25 cellular contexts compared by ENCODE assay signal in the genomic region with DNA sequence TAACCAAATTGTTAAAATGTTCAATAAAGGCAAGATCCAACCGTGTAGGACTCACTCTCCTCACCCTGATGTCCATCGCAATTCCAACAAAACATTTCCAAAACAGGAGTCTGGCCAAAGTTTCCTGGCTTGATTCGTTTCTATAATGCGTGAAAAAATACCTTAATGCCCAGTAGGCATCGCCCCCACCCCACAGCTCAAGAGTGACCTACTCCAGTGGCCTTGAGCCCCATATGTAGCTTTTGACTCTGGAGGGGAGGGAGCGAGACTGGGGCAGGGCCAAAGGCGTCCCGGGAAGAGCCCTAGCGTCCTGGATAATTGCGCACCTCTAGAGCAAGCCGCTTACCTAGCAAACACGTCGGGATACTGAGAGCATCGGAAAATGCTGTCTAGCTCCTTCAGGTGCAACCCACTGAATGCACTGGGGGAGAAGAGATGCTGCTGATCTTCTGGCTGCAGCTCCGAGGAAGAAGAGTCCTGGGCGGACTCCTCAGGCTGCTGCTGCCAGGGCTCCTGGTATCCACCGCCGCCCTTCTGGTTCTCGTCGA. TPM values are rescaled to one million over a fixed set of nuclear protein-coding genes. Genes with fewer than 3 reads are reported as not detected.
A peak's percentile ranks its signal among the peaks of the same experiment; 100 is the strongest.
DNase-seq lines count a peak whose midpoint lies in the region; ATAC-seq and TF ChIP-seq lines count a peak whose summit lies in the region.
"Had no signal": no experiment of that assay in that cellular context is flagged by ENCODE, and none has a peak within 500 bp of the region (broad histone marks: within the 10 kb centered on the region; RNA-seq: fewer than 3 reads in every experiment).

No MANE protein-coding gene starts in this region.

- CTCF ChIA-PET in WTC11 (lab: Charles Lee): interaction anchor here (0.5 to 1.3 kb wide), 3 partner anchors 10 to 200 kb away, joined by 3 to 8 read pairs (median 4); no protein-coding TSS in a partner anchor

- POLR2A ChIA-PET in WTC11 (lab: Charles Lee): interaction anchor here (0.6 kb wide), 1 partner anchor 8 kb away, joined by 3 read pairs; no protein-coding TSS in a partner anchor

- TF ChIP-seq CTCF in WTC11 (IDR thresholded peaks at IDR 0.05): no peak

- peak overlapping the region; percentile 56 for H3K4me3 Mint-ChIP-seq in WTC11

- H3K4me3 ChIP-seq in iPS-18c (ENCODE audit: insufficient read depth, low read depth, low read length): peak overlapping the region; percentile 38; the same call in 1 of the 2 replicates
- H3K4me3 ChIP-seq: cardiac muscle cell, ovary had no signal

- no peak overlapping the region for H3K27ac Mint-ChIP-seq in WTC11
- H3K27ac Mint-ChIP-seq: activated T-helper 2 cell treated with anti-CD3 and anti-CD28 coated beads, Interferon-gamma antibody, Interleukin-2, Interleukin-4, amounts not matched to agents 10 μg/mL and 5 μg/mL and 100 μg/mL, durations not matched to agents 14 hours and 24 hours and 36 hours; CD14-positive monocyte; stimulated activated memory B cell treated with anti-CD40 and anti-IgM and Interleukin-4, amounts not matched to agents 10 μg/mL and 1 μg/mL and 100 μg/mL, for 72 hours; type B pancreatic cell had no signal

- H3K9me3 ChIP-seq in iPS-18c (ENCODE audit: control insufficient read depth, insufficient read depth, low read length): peaks cover 12% of the 10 kb centered on the region
- H3K9me3 ChIP-seq: ascending aorta, ovary had no signal

- peaks cover 100% of the 10 kb centered on the region for H3K27me3 Mint-ChIP-seq in WTC11 (ENCODE audit: low read depth)

- DNase-seq in NCI-H524 (lab: John Stamatoyannopoulos, UW): peak; percentile 12 to 22
- no peak for DNase-seq in NCI-H524 treated with DMSO at 0.1 percent for 48 hours (lab: John Stamatoyannopoulos, UW)
- peak; percentile 28 for DNase-seq in WTC11 (ENCODE audit: low spot score)
- DNase-seq in retina: peak; percentile 31
- DNase-seq: 8988T; effector CD4-positive, alpha-beta T cell; Kasumi-1; left cardiac atrium; mammary epithelial cell; NCI-H1436; NCI-H774; ovary; SIG-M5; substantia nigra; T-helper 9 cell had no signal

- ATAC-seq in WTC11 (peak; percentile 49), HG02981 (IDR thresholded peaks at IDR 0.05; ENCODE audit: unreplicated experiment) (no peak), GM18502 (IDR thresholded peaks at IDR 0.05; ENCODE audit: poor library complexity, unreplicated experiment) (no peak), GM18498 (IDR thresholded peaks at IDR 0.05; ENCODE audit: unreplicated experiment) (no peak)
- ATAC-seq: left cardiac atrium; stimulated activated memory B cell treated with anti-CD40 and anti-IgM and Interleukin-4, amounts not matched to agents 10 μg/mL and 1 μg/mL and 100 μg/mL, for 72 hours had no signal

- no peaks in the 10 kb centered on the region for H3K36me3 Mint-ChIP-seq in WTC11
- H3K36me3 Mint-ChIP-seq: stimulated activated memory B cell treated with anti-CD40 and anti-IgM and Interleukin-4, amounts not matched to agents 10 μg/mL and 1 μg/mL and 100 μg/mL, for 72 hours; type B pancreatic cell had no signal

- H3K4me1 Mint-ChIP-seq in WTC11: peaks cover 11% of the 10 kb centered on the region

- no peaks in the 10 kb centered on the region for H3K9me3 Mint-ChIP-seq in WTC11
- H3K9me3 Mint-ChIP-seq: activated T-helper 2 cell treated with anti-CD3 and anti-CD28 coated beads, Interferon-gamma antibody, Interleukin-2, Interleukin-4, amounts not matched to agents 10 μg/mL and 5 μg/mL and 100 μg/mL, durations not matched to agents 14 hours and 24 hours and 36 hours; stimulated activated memory B cell treated with anti-CD40 and anti-IgM and Interleukin-4, amounts not matched to agents 10 μg/mL and 1 μg/mL and 100 μg/mL, for 72 hours; type B pancreatic cell had no signal

TF ChIP-seq in WTC11, 78 proteins besides CTCF, POLR2A, EP300 and RAD21:
- TF ChIP-seq FOXK1 (CRISPR knock-in tag; IDR thresholded peaks at IDR 0.05) (no peak), ZNF671 (CRISPR knock-in tag; IDR thresholded peaks at IDR 0.05) (no peak), ZNF232 (CRISPR knock-in tag; IDR thresholded peaks at IDR 0.05) (no peak), TP53 (CRISPR knock-in tag; IDR thresholded peaks at IDR 0.05) (no peak), CBFB (CRISPR knock-in tag; IDR thresholded peaks at IDR 0.05; ENCODE audit: low read depth) (no peak), JAZF1 (CRISPR knock-in tag; IDR thresholded peaks at IDR 0.05) (no peak), TEAD4 (CRISPR knock-in tag; IDR thresholded peaks at IDR 0.05) (no peak), ZNF121 (CRISPR knock-in tag; IDR thresholded peaks at IDR 0.05) (no peak), ZNF317 (CRISPR knock-in tag; IDR thresholded peaks at IDR 0.05; ENCODE audit: borderline replicate concordance, low read depth) (no peak), ZNF396 (CRISPR knock-in tag; IDR thresholded peaks at IDR 0.05; ENCODE audit: borderline replicate concordance) (no peak), ETV6 (CRISPR knock-in tag; IDR thresholded peaks at IDR 0.05) (no peak), FOXJ3 (CRISPR knock-in tag; IDR thresholded peaks at IDR 0.05; ENCODE audit: borderline replicate concordance) (no peak), ELF4 (CRISPR knock-in tag; IDR thresholded peaks at IDR 0.05; ENCODE audit: low read depth) (no peak), ZNF138 (CRISPR knock-in tag; conservative IDR thresholded peaks at IDR 0.05) (no peak)
- TF ChIP-seq, protein P1, sequence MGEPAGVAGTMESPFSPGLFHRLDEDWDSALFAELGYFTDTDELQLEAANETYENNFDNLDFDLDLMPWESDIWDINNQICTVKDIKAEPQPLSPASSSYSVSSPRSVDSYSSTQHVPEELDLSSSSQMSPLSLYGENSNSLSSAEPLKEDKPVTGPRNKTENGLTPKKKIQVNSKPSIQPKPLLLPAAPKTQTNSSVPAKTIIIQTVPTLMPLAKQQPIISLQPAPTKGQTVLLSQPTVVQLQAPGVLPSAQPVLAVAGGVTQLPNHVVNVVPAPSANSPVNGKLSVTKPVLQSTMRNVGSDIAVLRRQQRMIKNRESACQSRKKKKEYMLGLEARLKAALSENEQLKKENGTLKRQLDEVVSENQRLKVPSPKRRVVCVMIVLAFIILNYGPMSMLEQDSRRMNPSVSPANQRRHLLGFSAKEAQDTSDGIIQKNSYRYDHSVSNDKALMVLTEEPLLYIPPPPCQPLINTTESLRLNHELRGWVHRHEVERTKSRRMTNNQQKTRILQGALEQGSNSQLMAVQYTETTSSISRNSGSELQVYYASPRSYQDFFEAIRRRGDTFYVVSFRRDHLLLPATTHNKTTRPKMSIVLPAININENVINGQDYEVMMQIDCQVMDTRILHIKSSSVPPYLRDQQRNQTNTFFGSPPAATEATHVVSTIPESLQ (CRISPR knock-in tag; IDR thresholded peaks at IDR 0.05): no peak
- TF ChIP-seq, protein P2, sequence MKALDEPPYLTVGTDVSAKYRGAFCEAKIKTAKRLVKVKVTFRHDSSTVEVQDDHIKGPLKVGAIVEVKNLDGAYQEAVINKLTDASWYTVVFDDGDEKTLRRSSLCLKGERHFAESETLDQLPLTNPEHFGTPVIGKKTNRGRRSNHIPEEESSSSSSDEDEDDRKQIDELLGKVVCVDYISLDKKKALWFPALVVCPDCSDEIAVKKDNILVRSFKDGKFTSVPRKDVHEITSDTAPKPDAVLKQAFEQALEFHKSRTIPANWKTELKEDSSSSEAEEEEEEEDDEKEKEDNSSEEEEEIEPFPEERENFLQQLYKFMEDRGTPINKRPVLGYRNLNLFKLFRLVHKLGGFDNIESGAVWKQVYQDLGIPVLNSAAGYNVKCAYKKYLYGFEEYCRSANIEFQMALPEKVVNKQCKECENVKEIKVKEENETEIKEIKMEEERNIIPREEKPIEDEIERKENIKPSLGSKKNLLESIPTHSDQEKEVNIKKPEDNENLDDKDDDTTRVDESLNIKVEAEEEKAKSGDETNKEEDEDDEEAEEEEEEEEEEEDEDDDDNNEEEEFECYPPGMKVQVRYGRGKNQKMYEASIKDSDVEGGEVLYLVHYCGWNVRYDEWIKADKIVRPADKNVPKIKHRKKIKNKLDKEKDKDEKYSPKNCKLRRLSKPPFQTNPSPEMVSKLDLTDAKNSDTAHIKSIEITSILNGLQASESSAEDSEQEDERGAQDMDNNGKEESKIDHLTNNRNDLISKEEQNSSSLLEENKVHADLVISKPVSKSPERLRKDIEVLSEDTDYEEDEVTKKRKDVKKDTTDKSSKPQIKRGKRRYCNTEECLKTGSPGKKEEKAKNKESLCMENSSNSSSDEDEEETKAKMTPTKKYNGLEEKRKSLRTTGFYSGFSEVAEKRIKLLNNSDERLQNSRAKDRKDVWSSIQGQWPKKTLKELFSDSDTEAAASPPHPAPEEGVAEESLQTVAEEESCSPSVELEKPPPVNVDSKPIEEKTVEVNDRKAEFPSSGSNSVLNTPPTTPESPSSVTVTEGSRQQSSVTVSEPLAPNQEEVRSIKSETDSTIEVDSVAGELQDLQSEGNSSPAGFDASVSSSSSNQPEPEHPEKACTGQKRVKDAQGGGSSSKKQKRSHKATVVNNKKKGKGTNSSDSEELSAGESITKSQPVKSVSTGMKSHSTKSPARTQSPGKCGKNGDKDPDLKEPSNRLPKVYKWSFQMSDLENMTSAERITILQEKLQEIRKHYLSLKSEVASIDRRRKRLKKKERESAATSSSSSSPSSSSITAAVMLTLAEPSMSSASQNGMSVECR (CRISPR knock-in tag; IDR thresholded peaks at IDR 0.05; ENCODE audit: borderline replicate concordance): no peak
- TF ChIP-seq, protein P3, sequence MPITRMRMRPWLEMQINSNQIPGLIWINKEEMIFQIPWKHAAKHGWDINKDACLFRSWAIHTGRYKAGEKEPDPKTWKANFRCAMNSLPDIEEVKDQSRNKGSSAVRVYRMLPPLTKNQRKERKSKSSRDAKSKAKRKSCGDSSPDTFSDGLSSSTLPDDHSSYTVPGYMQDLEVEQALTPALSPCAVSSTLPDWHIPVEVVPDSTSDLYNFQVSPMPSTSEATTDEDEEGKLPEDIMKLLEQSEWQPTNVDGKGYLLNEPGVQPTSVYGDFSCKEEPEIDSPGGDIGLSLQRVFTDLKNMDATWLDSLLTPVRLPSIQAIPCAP (CRISPR knock-in tag; IDR thresholded peaks at IDR 0.05): no peak
- TF ChIP-seq, protein P4, sequence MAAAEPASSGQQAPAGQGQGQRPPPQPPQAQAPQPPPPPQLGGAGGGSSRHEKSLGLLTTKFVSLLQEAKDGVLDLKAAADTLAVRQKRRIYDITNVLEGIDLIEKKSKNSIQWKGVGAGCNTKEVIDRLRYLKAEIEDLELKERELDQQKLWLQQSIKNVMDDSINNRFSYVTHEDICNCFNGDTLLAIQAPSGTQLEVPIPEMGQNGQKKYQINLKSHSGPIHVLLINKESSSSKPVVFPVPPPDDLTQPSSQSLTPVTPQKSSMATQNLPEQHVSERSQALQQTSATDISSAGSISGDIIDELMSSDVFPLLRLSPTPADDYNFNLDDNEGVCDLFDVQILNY (CRISPR knock-in tag; IDR thresholded peaks at IDR 0.05): no peak

RNA-seq across cellular contexts. Expression of a gene that starts 55.6 kb away (rescaled TPM):
- total RNA-seq in WTC11 (2021): 6.4 to 6.9 TPM (median 6.7 TPM) in 3 replicates
